Comparison of ENCODE assay signal across 8 cellular contexts in genomic region chr19:14072535-14073231, GRCh38. TPM values are rescaled to one million over a fixed set of nuclear protein-coding genes. Genes with fewer than 3 reads are reported as not detected.
DNase-seq lines count a peak whose midpoint lies in the region; ATAC-seq and TF ChIP-seq lines count a peak whose summit lies in the region.

Gene MISP3 (plus strand): TSS chr19:14072786. CDS start chr19:14073310, 524 bp downstream.

- TF ChIP-seq CTCF in cardiac muscle cell (IDR thresholded peaks at IDR 0.05; ENCODE audit: low read depth, low read length) (peak; percentile 1), prostate gland (IDR thresholded peaks at IDR 0.05) (no peak)

- H3K9me3 ChIP-seq in cardiac muscle cell (ENCODE audit: low read depth) (no peaks in the 10 kb centered on the region), prostate gland (no peaks in the 10 kb centered on the region)

- peak within 1 kb of the TSS; percentile 93 for H3K27ac Mint-ChIP-seq in activated T-helper 2 cell treated with anti-CD3 and anti-CD28 coated beads, Interferon-gamma antibody, Interleukin-2, Interleukin-4, amounts not matched to agents 10 μg/mL and 5 μg/mL and 100 μg/mL, durations not matched to agents 14 hours and 24 hours and 36 hours

- TF ChIP-seq POLR2A in prostate gland (IDR thresholded peaks at IDR 0.05) = no peak

- DNase-seq in Right ventricle myocardium inferior (ENCODE audit: missing footprints) = no peak
- DNase-seq in cardiac septum (ENCODE audit: low spot score) = no peak
- peak; percentile 90 for DNase-seq in NCI-H146 (lab: John Stamatoyannopoulos, UW)
- peak; percentile 37 for DNase-seq in activated T-helper 2 cell treated with anti-CD3 and anti-CD28 coated beads, Interferon-gamma antibody, Interleukin-2, Interleukin-4, amounts not matched to agents 10 μg/mL and 5 μg/mL and 100 μg/mL, durations not matched to agents 14 hours and 24 hours and 36 hours (ENCODE audit: low spot score)
- DNase-seq in cardiac muscle cell (ENCODE audit: low read depth in 1 of 2, low spot score in 1 of 2) = peak in 1 of 2 donors; percentile 59
- peak; percentile 36 for DNase-seq in prostate gland (ENCODE audit: low spot score)
- DNase-seq in NCI-H526 treated with DMSO at 0.1 percent for 48 hours (lab: John Stamatoyannopoulos, UW) = no peak

- peak within 1 kb of the TSS; percentile 97 for H3K4me3 Mint-ChIP-seq in activated T-helper 2 cell treated with anti-CD3 and anti-CD28 coated beads, Interferon-gamma antibody, Interleukin-2, Interleukin-4, amounts not matched to agents 10 μg/mL and 5 μg/mL and 100 μg/mL, durations not matched to agents 14 hours and 24 hours and 36 hours (ENCODE audit: low read depth)

- no peaks in the 10 kb centered on the region for H3K36me3 ChIP-seq in cardiac muscle cell
- H3K36me3 ChIP-seq in prostate gland = no peaks in the 10 kb centered on the region

- ATAC-seq in Right ventricle myocardium inferior (peak; percentile 49), GM19023 (IDR thresholded peaks at IDR 0.05; ENCODE audit: unreplicated experiment) (no peak)

- H3K36me3 Mint-ChIP-seq in activated T-helper 2 cell treated with anti-CD3 and anti-CD28 coated beads, Interferon-gamma antibody, Interleukin-2, Interleukin-4, amounts not matched to agents 10 μg/mL and 5 μg/mL and 100 μg/mL, durations not matched to agents 14 hours and 24 hours and 36 hours (ENCODE audit: low read depth) = no peaks in the 10 kb centered on the region

- WGBS in prostate gland = 2% methylated on average over 40 of the region's 49 CpGs

- H3K4me3 ChIP-seq in cardiac muscle cell (peak within 1 kb of the TSS; percentile 89), prostate gland (peak within 1 kb of the TSS; percentile 35 to 66)

- H3K4me1 ChIP-seq in cardiac muscle cell (ENCODE audit: low read depth) = peaks cover 15% of the 10 kb centered on the region
- peaks cover 13% of the 10 kb centered on the region for H3K4me1 ChIP-seq in prostate gland (replicated peaks)

- H3K27ac ChIP-seq in cardiac muscle cell (peak within 1 kb of the TSS; percentile 40), prostate gland (peak within 1 kb of the TSS; percentile 76 to 91)

- H3K9me3 Mint-ChIP-seq in activated T-helper 2 cell treated with anti-CD3 and anti-CD28 coated beads, Interferon-gamma antibody, Interleukin-2, Interleukin-4, amounts not matched to agents 10 μg/mL and 5 μg/mL and 100 μg/mL, durations not matched to agents 14 hours and 24 hours and 36 hours = no peaks in the 10 kb centered on the region

- intact Hi-C loops in Right ventricle myocardium inferior (cut with DNase I) = loop anchor here (1.0 to 10.0 kb wide), 3 partner anchors 68 to 288 kb away; no protein-coding TSS in a partner anchor
- intact Hi-C loops in cardiac septum (cut with DNase I) = loop anchor here (1.0 to 10.0 kb wide), 4 partner anchors 64 to 288 kb away; partner anchors contain the start of gene ASF1B
- intact Hi-C loops in activated T-helper 2 cell treated with anti-CD3 and anti-CD28 coated beads, Interferon-gamma antibody, Interleukin-2, Interleukin-4, amounts not matched to agents 10 μg/mL and 5 μg/mL and 100 μg/mL, durations not matched to agents 14 hours and 24 hours and 36 hours (cut with micrococcal nuclease) = loop anchor here (1.0 to 5.0 kb wide), 5 partner anchors 9 to 65 kb away; partner anchors contain the start of genes ASF1B, PRKACA, RFX1 and SAMD1
- intact Hi-C loops in prostate gland (cut with DNase I) = loop anchor here (2.0 to 5.0 kb wide), 3 partner anchors 45 to 192 kb away; partner anchors contain the start of genes PRKACA and RFX1

- H3K27me3 ChIP-seq in cardiac muscle cell (peaks cover 14% of the 10 kb centered on the region), prostate gland (replicated peaks; ENCODE audit: insufficient read depth) (no peaks in the 10 kb centered on the region)

- no peaks in the 10 kb centered on the region for H3K27me3 Mint-ChIP-seq in activated T-helper 2 cell treated with anti-CD3 and anti-CD28 coated beads, Interferon-gamma antibody, Interleukin-2, Interleukin-4, amounts not matched to agents 10 μg/mL and 5 μg/mL and 100 μg/mL, durations not matched to agents 14 hours and 24 hours and 36 hours (ENCODE audit: low read depth)

- H3K4me1 Mint-ChIP-seq in activated T-helper 2 cell treated with anti-CD3 and anti-CD28 coated beads, Interferon-gamma antibody, Interleukin-2, Interleukin-4, amounts not matched to agents 10 μg/mL and 5 μg/mL and 100 μg/mL, durations not matched to agents 14 hours and 24 hours and 36 hours (ENCODE audit: low read depth) = peaks cover 8% of the 10 kb centered on the region

RNA-seq across cellular contexts. Expression of gene MISP3, which starts in this region (rescaled TPM):
- total RNA-seq in Right ventricle myocardium inferior (7.3 TPM), cardiac septum (7.9 TPM), cardiac muscle cell (16.0 and 19.4 TPM in 2 replicates), prostate gland (10 to 100 TPM; 12.4 to 17.2 TPM)
- 5.3 and 5.5 TPM in 2 replicates for total RNA-seq in activated T-helper 2 cell treated with anti-CD3 and anti-CD28 coated beads, Interferon-gamma antibody, Interleukin-2, Interleukin-4, amounts not matched to agents 10 μg/mL and 5 μg/mL and 100 μg/mL, durations not matched to agents 14 hours and 24 hours and 36 hours
- polyA plus RNA-seq in cardiac muscle cell = 23.2 and 25.6 TPM in 2 replicates

Comparison
In these comparisons a context has a peak if more than half of its experiments do, and no peak if none do; other contexts are left out.
1. DNase-seq: peak in NCI-H146 (single experiment), activated T-helper 2 cell treated with anti-CD3 and anti-CD28 coated beads, Interferon-gamma antibody, Interleukin-2, Interleukin-4, amounts not matched to agents 10 μg/mL and 5 μg/mL and 100 μg/mL, durations not matched to agents 14 hours and 24 hours and 36 hours (single experiment) and prostate gland (single experiment); none in Right ventricle myocardium inferior (single experiment), cardiac septum (single experiment) and NCI-H526 treated with DMSO at 0.1 percent for 48 hours (single experiment).